In genomic region chr7:157347217-157347904, GRCh38 we compare ENCODE assay signal across 1 cellular context.
TF ChIP-seq lines count a peak whose summit lies in the region.

No MANE protein-coding gene starts in this region.

TF ChIP-seq in IMR-90, 13 proteins besides CTCF, POLR2A, EP300 and RAD21 (continued from another document):
- TF ChIP-seq USF2 (IDR thresholded peaks at IDR 0.05; ENCODE audit: low read depth, low read length) = peak; percentile 87
